Comparison of ENCODE assay signal across 13 cellular contexts in genomic region chr7:43625977-43626376, GRCh38. TPM values are rescaled to one million over a fixed set of nuclear protein-coding genes. Genes with fewer than 3 reads are reported as not detected.
A peak's percentile ranks its signal among the peaks of the same experiment; 100 is the strongest.
DNase-seq lines count a peak whose midpoint lies in the region; ATAC-seq and TF ChIP-seq lines count a peak whose summit lies in the region.
"Had no signal": no experiment of that assay in that cellular context is flagged by ENCODE, and none has a peak within 500 bp of the region (broad histone marks: within the 10 kb centered on the region; RNA-seq: fewer than 3 reads in every experiment).

No MANE protein-coding gene starts in this region.

- H3K27ac ChIP-seq in DND-41 (ENCODE audit: low read length): no peak overlapping the region
- H3K27ac ChIP-seq in GM23338 (ENCODE audit: low read depth): no peak overlapping the region
- H3K27ac ChIP-seq: pancreas, SJSA1 had no signal

- H3K9me3 ChIP-seq in DND-41 (ENCODE audit: insufficient read depth, low read length, severe bottlenecking) (no peaks in the 10 kb centered on the region), mucosa of descending colon (no peaks in the 10 kb centered on the region)
- H3K9me3 ChIP-seq: Caco-2, pancreas, SJSA1 had no signal

- no peak for DNase-seq in DND-41
- DNase-seq in activated CD4-positive, alpha-beta memory T cell treated with anti-CD3 and anti-CD28 coated beads, Interleukin-2, amount 10 ng/mL, durations not matched to agents 7 days and 5 days: no peak
- DNase-seq in mucosa of descending colon: no peak
- no peak for DNase-seq in GM23338 (ENCODE audit: low spot score)
- no peak for DNase-seq in glomerular visceral epithelial cell (ENCODE audit: extremely low spot score)
- DNase-seq: Caco-2, NCI-H1048, pancreas had no signal

- POLR2A ChIA-PET in activated CD4-positive, alpha-beta memory T cell treated with anti-CD3 and anti-CD28 coated beads, Interleukin-2, amount 10 ng/mL, durations not matched to agents 7 days and 5 days (lab: Charles Lee): interaction anchor here (0.6 to 3.8 kb wide), 6 partner anchors 23 to 74 kb away, joined by 3 to 27 read pairs (median 5); partner anchors contain the start of gene STK17A

- H4K20me1 ChIP-seq in DND-41 (ENCODE audit: insufficient read depth, low read length) (peaks cover 43% of the 10 kb centered on the region), GM23338 (replicated peaks; ENCODE audit: insufficient read depth) (no peaks in the 10 kb centered on the region)

- no peaks in the 10 kb centered on the region for H3K9me3 Mint-ChIP-seq in activated CD4-positive, alpha-beta memory T cell treated with anti-CD3 and anti-CD28 coated beads, Interleukin-2, amount 10 ng/mL, durations not matched to agents 7 days and 5 days
- no peaks in the 10 kb centered on the region for H3K9me3 Mint-ChIP-seq in GM23338

- H3K36me3 ChIP-seq in DND-41 (ENCODE audit: insufficient read depth, low read length) (peaks cover 97% of the 10 kb centered on the region), mucosa of descending colon (ENCODE audit: low read depth) (no peaks in the 10 kb centered on the region), GM23338 (ENCODE audit: insufficient read depth) (no peaks in the 10 kb centered on the region)

- H3K4me3 ChIP-seq in DND-41 (ENCODE audit: low read depth in 1 of 2, low read length in 2 of 2): no peak overlapping the region
- H3K4me3 ChIP-seq in mucosa of descending colon: no peak overlapping the region
- no peak overlapping the region for H3K4me3 ChIP-seq in GM23338
- H3K4me3 ChIP-seq: pancreas, SJSA1 had no signal

- no peaks in the 10 kb centered on the region for H3K27me3 Mint-ChIP-seq in activated CD4-positive, alpha-beta memory T cell treated with anti-CD3 and anti-CD28 coated beads, Interleukin-2, amount 10 ng/mL, durations not matched to agents 7 days and 5 days
- peaks cover 5% of the 10 kb centered on the region for H3K27me3 Mint-ChIP-seq in GM23338 (ENCODE audit: insufficient read depth, low read depth, poor library complexity)

- no peaks in the 10 kb centered on the region for H3K27me3 ChIP-seq in DND-41 (ENCODE audit: insufficient read depth, low read length, poor library complexity)
- H3K27me3 ChIP-seq in GM23338 (ENCODE audit: insufficient read depth): no peaks in the 10 kb centered on the region
- H3K27me3 ChIP-seq: pancreas, SJSA1 had no signal

- no peak overlapping the region for H2AFZ ChIP-seq in DND-41 (ENCODE audit: low read depth, low read length)
- H2AFZ ChIP-seq in GM23338: no peak overlapping the region

- H3K4me1 Mint-ChIP-seq in activated CD4-positive, alpha-beta memory T cell treated with anti-CD3 and anti-CD28 coated beads, Interleukin-2, amount 10 ng/mL, durations not matched to agents 7 days and 5 days: peaks cover 76% of the 10 kb centered on the region
- peaks cover 12% of the 10 kb centered on the region; the same call in 2 of the 3 replicates for H3K4me1 Mint-ChIP-seq in GM23338

- H3K79me2 ChIP-seq in DND-41 (ENCODE audit: insufficient read depth, low read length): peaks cover 96% of the 10 kb centered on the region
- H3K79me2 ChIP-seq in GM23338 (replicated peaks; ENCODE audit: insufficient read depth): no peaks in the 10 kb centered on the region

- peaks cover 88% of the 10 kb centered on the region for H3K36me3 Mint-ChIP-seq in activated CD4-positive, alpha-beta memory T cell treated with anti-CD3 and anti-CD28 coated beads, Interleukin-2, amount 10 ng/mL, durations not matched to agents 7 days and 5 days (ENCODE audit: low read depth)
- peaks cover 16% of the 10 kb centered on the region for H3K36me3 Mint-ChIP-seq in GM23338 (ENCODE audit: low read depth)

- TF ChIP-seq CTCF in DND-41 (IDR thresholded peaks at IDR 0.05; ENCODE audit: borderline replicate concordance, extremely low read depth, low read length, poor library complexity, severe bottlenecking) (no peak), mucosa of descending colon (IDR thresholded peaks at IDR 0.05) (no peak), GM23338 (conservative IDR thresholded peaks at IDR 0.05; ENCODE audit: low read depth in 2 of 2) (no peak)

- CTCF ChIA-PET in activated CD4-positive, alpha-beta memory T cell treated with anti-CD3 and anti-CD28 coated beads, Interleukin-2, amount 10 ng/mL, durations not matched to agents 7 days and 5 days (lab: Charles Lee): interaction anchor here (6.0 kb wide), 1 partner anchor 44 kb away, joined by 32 read pairs; the partner anchor contains the start of gene STK17A

- no peaks in the 10 kb centered on the region for H3F3A ChIP-seq in GM23338 (replicated peaks; ENCODE audit: low read depth)

- H3K4me1 ChIP-seq in DND-41 (ENCODE audit: insufficient read depth, low read length) (no peaks in the 10 kb centered on the region), mucosa of descending colon (ENCODE audit: low read depth) (no peaks in the 10 kb centered on the region), GM23338 (ENCODE audit: insufficient read depth) (peaks cover 14% of the 10 kb centered on the region)
- H3K4me1 ChIP-seq: Caco-2 had no signal

- no peak overlapping the region for H3K4me3 Mint-ChIP-seq in activated CD4-positive, alpha-beta memory T cell treated with anti-CD3 and anti-CD28 coated beads, Interleukin-2, amount 10 ng/mL, durations not matched to agents 7 days and 5 days
- no peak overlapping the region for H3K4me3 Mint-ChIP-seq in GM23338

- H3K9me2 ChIP-seq in GM23338 (ENCODE audit: insufficient read depth): no peaks in the 10 kb centered on the region

- intact Hi-C loops in mucosa of descending colon (cut with DNase I, micrococcal nuclease): no loop called here

- peak overlapping the region; percentile 65 for H3K27ac Mint-ChIP-seq in activated CD4-positive, alpha-beta memory T cell treated with anti-CD3 and anti-CD28 coated beads, Interleukin-2, amount 10 ng/mL, durations not matched to agents 7 days and 5 days
- no peak overlapping the region for H3K27ac Mint-ChIP-seq in GM23338

- ATAC-seq in DND-41 (ENCODE audit: insufficient read depth, low read depth) (peak; percentile 26; the same call in 1 of the 3 replicates), GM21786 (IDR thresholded peaks at IDR 0.05; ENCODE audit: unreplicated experiment) (peak; percentile 32), mucosa of descending colon (peak; percentile 34), GM23338 (no peak; the same call in 2 of the 3 replicates), HG03342 (IDR thresholded peaks at IDR 0.05; ENCODE audit: unreplicated experiment) (no peak), HG02571 (IDR thresholded peaks at IDR 0.05; ENCODE audit: unreplicated experiment) (no peak)
- ATAC-seq: left lobe of liver had no signal

- H3K4me2 ChIP-seq in DND-41 (ENCODE audit: insufficient read depth, low read length) (no peak overlapping the region), GM23338 (no peak overlapping the region)

- no peak overlapping the region for H3K9ac ChIP-seq in DND-41 (ENCODE audit: low read depth, low read length)

TF ChIP-seq in GM23338, 12 proteins besides CTCF, POLR2A, EP300 and RAD21 (continues in another document):
- no peak for TF ChIP-seq EZH2phosphoT487 (IDR thresholded peaks at IDR 0.05; ENCODE audit: unreplicated experiment)
- no peak for TF ChIP-seq POLR2AphosphoS5 (IDR thresholded peaks at IDR 0.05; ENCODE audit: low read depth)
- TF ChIP-seq ZNF331 (CRISPR knock-in tag; IDR thresholded peaks at IDR 0.05; ENCODE audit: low read depth): no peak
- no peak for TF ChIP-seq EZH2 (IDR thresholded peaks at IDR 0.05; ENCODE audit: low read depth, unreplicated experiment)

RNA-seq across cellular contexts. Expression of gene STK17A, which starts 43.1 kb away (rescaled TPM):
- 10 to 100 TPM; 89.5 to 90.3 TPM for total RNA-seq in activated CD4-positive, alpha-beta memory T cell treated with anti-CD3 and anti-CD28 coated beads, Interleukin-2, amount 10 ng/mL, durations not matched to agents 7 days and 5 days
- 10 to 100 TPM; 17.9 to 30.0 (median 19.5) TPM for total RNA-seq in mucosa of descending colon
- 21.8 and 28.0 TPM in 2 replicates for total RNA-seq in GM23338 (2014; rRNA removed; shearing (Covaris generic))
- 19.0 and 21.2 TPM in 2 replicates for polyA plus RNA-seq in GM23338 (2016; fragmentation: Nextera tagmentation; extraction: Ambion mirVana)

Comparison
In these comparisons a context has a peak if more than half of its experiments do, and no peak if none do; other contexts are left out.
1. ATAC-seq: peak in DND-41 (single experiment), GM21786 (single experiment) and mucosa of descending colon (single experiment); none in GM23338 (single experiment), HG03342 (single experiment) and HG02571 (single experiment).